8 cellular contexts compared by ENCODE assay signal in genomic region chr6:31820051-31820389, GRCh38. TPM values are rescaled to one million over a fixed set of nuclear protein-coding genes. Genes with fewer than 3 reads are reported as not detected.
DNase-seq lines count a peak whose midpoint lies in the region; ATAC-seq and TF ChIP-seq lines count a peak whose summit lies in the region.

No MANE protein-coding gene starts in this region.

- H3K4me3 Mint-ChIP-seq in CD14-positive monocyte (peak overlapping the region in 1 of 2 donors; percentile 13), endothelial cell (ENCODE audit: unreplicated experiment) (peak overlapping the region; percentile 19), neural crest cell (peak overlapping the region; percentile 58)
- H3K4me3 Mint-ChIP-seq in effector memory CD8-positive, alpha-beta T cell, result peak overlapping the region in 1 of 2 donors; percentile 95

- H3K36me3 Mint-ChIP-seq in CD14-positive monocyte, result peaks cover 0 to 8% of the 10 kb centered on the region in 2 donors
- H3K36me3 Mint-ChIP-seq in endothelial cell (ENCODE audit: low read depth, unreplicated experiment), result no peaks in the 10 kb centered on the region
- H3K36me3 Mint-ChIP-seq in neural crest cell (ENCODE audit: low read depth), result peaks cover 15% of the 10 kb centered on the region
- peaks cover 25% of the 10 kb centered on the region for H3K36me3 Mint-ChIP-seq in effector memory CD8-positive, alpha-beta T cell (ENCODE audit: insufficient read depth)

- DNase-seq in CD14-positive monocyte (ENCODE audit: low spot score) (no peak), M059J (ENCODE audit: low read depth) (peak; percentile 14), endothelial cell (ENCODE audit: low spot score) (no peak), neural crest cell (ENCODE audit: low read depth, low spot score) (no peak)
- no peak for DNase-seq in effector memory CD8-positive, alpha-beta T cell

- intact Hi-C loops in CD14-positive monocyte (cut with micrococcal nuclease), result no loop called here

- no peak for TF ChIP-seq CTCF in CD14-positive monocyte (IDR thresholded peaks at IDR 0.05)
- no peak for TF ChIP-seq CTCF in endothelial cell (IDR thresholded peaks at IDR 0.05; ENCODE audit: unreplicated experiment)
- TF ChIP-seq CTCF in neural crest cell (conservative IDR thresholded peaks at IDR 0.05), result no peak

- H3K27ac Mint-ChIP-seq in CD14-positive monocyte (peak overlapping the region in 5 of 7 donors; percentile 37 to 66 (median 63)), endothelial cell (ENCODE audit: unreplicated experiment) (no peak overlapping the region), neural crest cell (ENCODE audit: unreplicated experiment) (no peak overlapping the region)
- H3K27ac Mint-ChIP-seq in effector memory CD8-positive, alpha-beta T cell, result peak overlapping the region in 1 of 2 donors; percentile 36

- peaks cover 0 to 4% (median 0%) of the 10 kb centered on the region in 3 donors for H3K27me3 Mint-ChIP-seq in CD14-positive monocyte (ENCODE audit: low read depth in 3 of 3)
- H3K27me3 Mint-ChIP-seq in endothelial cell (ENCODE audit: unreplicated experiment), result peaks cover 4% of the 10 kb centered on the region
- H3K27me3 Mint-ChIP-seq in neural crest cell (ENCODE audit: low read depth), result no peaks in the 10 kb centered on the region
- H3K27me3 Mint-ChIP-seq in effector memory CD8-positive, alpha-beta T cell, result no peaks in the 10 kb centered on the region

- ATAC-seq in HG03378 (IDR thresholded peaks at IDR 0.05; ENCODE audit: unreplicated experiment) (no peak), GM18511 (IDR thresholded peaks at IDR 0.05; ENCODE audit: unreplicated experiment) (no peak), GM19023 (IDR thresholded peaks at IDR 0.05; ENCODE audit: unreplicated experiment) (no peak)
- no peak for ATAC-seq in effector memory CD8-positive, alpha-beta T cell (replicated peaks)

- H3K9me3 Mint-ChIP-seq in CD14-positive monocyte (peaks cover 0 to 2% (median 0%) of the 10 kb centered on the region in 7 donors), endothelial cell (ENCODE audit: unreplicated experiment) (no peaks in the 10 kb centered on the region), neural crest cell (no peaks in the 10 kb centered on the region)
- no peaks in the 10 kb centered on the region for H3K9me3 Mint-ChIP-seq in effector memory CD8-positive, alpha-beta T cell

- H3K4me1 Mint-ChIP-seq in CD14-positive monocyte, result peaks cover 60% of the 10 kb centered on the region
- H3K4me1 Mint-ChIP-seq in endothelial cell (ENCODE audit: unreplicated experiment), result peaks cover 23% of the 10 kb centered on the region
- H3K4me1 Mint-ChIP-seq in neural crest cell, result peaks cover 45% of the 10 kb centered on the region
- peaks cover 29 to 36% of the 10 kb centered on the region in 2 donors for H3K4me1 Mint-ChIP-seq in effector memory CD8-positive, alpha-beta T cell (ENCODE audit: low read depth in 2 of 2)

RNA-seq across cellular contexts. Expression of gene HSPA1A, which starts 4.7 kb away (rescaled TPM):
- 100 to 1,000 TPM; 144 to 215 TPM for polyA plus RNA-seq in CD14-positive monocyte
- total RNA-seq in M059J (2014; rRNA removed; shearing (Covaris generic)), result 163 and 238 TPM in 2 replicates
- total RNA-seq in endothelial cell (ENCODE audit: unreplicated experiment) (27.2 TPM), neural crest cell (70.3 and 72.3 TPM in 2 replicates)

RNA-seq across cellular contexts. Expression of gene HSPA1L, which starts 4.9 kb away (rescaled TPM):
- under 1 TPM; 0.53 to 0.55 TPM for polyA plus RNA-seq in CD14-positive monocyte
- total RNA-seq in M059J (2014; rRNA removed; shearing (Covaris generic)), result 0.30 and 2.5 TPM in 2 replicates
- total RNA-seq in endothelial cell (ENCODE audit: unreplicated experiment), result 0.82 TPM
- total RNA-seq in neural crest cell, result 1.5 and 1.8 TPM in 2 replicates

RNA-seq across cellular contexts. Expression of gene HSPA1B, which starts 7.5 kb away (rescaled TPM):
- polyA plus RNA-seq in CD14-positive monocyte, result 1 to 10 TPM; 3.4 to 4.8 TPM
- total RNA-seq in M059J (2014; rRNA removed; shearing (Covaris generic)), result 185 and 359 TPM in 2 replicates
- total RNA-seq in endothelial cell (ENCODE audit: unreplicated experiment) (19.8 TPM), neural crest cell (78.5 and 82.5 TPM in 2 replicates)

RNA-seq across cellular contexts. Expression of gene LSM2, which starts 13.3 kb away (rescaled TPM):
- 10 to 100 TPM; 40.0 to 41.0 TPM for polyA plus RNA-seq in CD14-positive monocyte
- total RNA-seq in M059J (2014; rRNA removed; shearing (Covaris generic)), result 162 and 306 TPM in 2 replicates
- total RNA-seq in endothelial cell (ENCODE audit: unreplicated experiment) (57.1 TPM), neural crest cell (122 and 135 TPM in 2 replicates)

RNA-seq across cellular contexts. Expression of gene VARS1, which starts 24.5 kb away (rescaled TPM):
- polyA plus RNA-seq in CD14-positive monocyte, result 10 to 100 TPM; 27.3 to 28.9 TPM
- total RNA-seq in M059J (2014; rRNA removed; shearing (Covaris generic)), result 33.1 and 51.2 TPM in 2 replicates
- total RNA-seq in endothelial cell (ENCODE audit: unreplicated experiment) (53.0 TPM), neural crest cell (162 and 163 TPM in 2 replicates)

Comparison
In these comparisons a context has a peak if more than half of its experiments do, and no peak if none do; other contexts are left out.
1. H3K27ac Mint-ChIP-seq: peak in CD14-positive monocyte (5 of 7); none in endothelial cell (single experiment) and neural crest cell (single experiment).